In genomic region chr10:95264227-95265051, GRCh38 we compare ENCODE assay signal across 14 cellular contexts. TPM values are rescaled to one million over a fixed set of nuclear protein-coding genes. Genes with fewer than 3 reads are reported as not detected.
DNase-seq lines count a peak whose midpoint lies in the region; ATAC-seq, FAIRE-seq and TF ChIP-seq lines count a peak whose summit lies in the region.
"Had no signal": no experiment of that assay in that cellular context is flagged by ENCODE, and none has a peak within 500 bp of the region (broad histone marks: within the 10 kb centered on the region; RNA-seq: fewer than 3 reads in every experiment).

No MANE protein-coding gene starts in this region.

- peaks cover 16% of the 10 kb centered on the region for H3K36me3 Mint-ChIP-seq in Calu3 (ENCODE audit: insufficient read depth, unreplicated experiment)
- H3K36me3 Mint-ChIP-seq in neural progenitor cell = no peaks in the 10 kb centered on the region
- no peaks in the 10 kb centered on the region for H3K36me3 Mint-ChIP-seq in naive thymus-derived CD8-positive, alpha-beta T cell
- H3K36me3 Mint-ChIP-seq: brain had no signal

- peaks cover 16% of the 10 kb centered on the region for H3F3A ChIP-seq in neural progenitor cell (ENCODE audit: low read depth)

- peak overlapping the region; percentile 11 for H3K4me2 ChIP-seq in hepatocyte
- H3K4me2 ChIP-seq in neural progenitor cell = peak overlapping the region; percentile 54
- H3K4me2 ChIP-seq: BLaER1 treated with 17β-estradiol and CSF1 and Interleukin-3, amounts not matched to agents 10 nM and 100 nM had no signal

- no peak overlapping the region for H3K4me3 Mint-ChIP-seq in Calu3 (ENCODE audit: low read depth, unreplicated experiment)
- no peak overlapping the region for H3K4me3 Mint-ChIP-seq in neural progenitor cell
- H3K4me3 Mint-ChIP-seq in naive thymus-derived CD8-positive, alpha-beta T cell = no peak overlapping the region
- H3K4me3 Mint-ChIP-seq: activated T-helper 17 cell treated with anti-CD3 and anti-CD28 coated beads, Interleukin-2, amount 50 U/mL, for 72 hours; brain had no signal

- no peaks in the 10 kb centered on the region for H3K9me2 ChIP-seq in hepatocyte (replicated peaks; ENCODE audit: insufficient read depth)

- no peaks in the 10 kb centered on the region for H3K27me3 ChIP-seq in hepatocyte
- no peaks in the 10 kb centered on the region for H3K27me3 ChIP-seq in neural progenitor cell
- H3K27me3 ChIP-seq: BLaER1 treated with 17β-estradiol and CSF1 and Interleukin-3, amounts not matched to agents 10 nM and 100 nM had no signal

- BruUV-seq in Calu3 (replicated peaks; lab: Mats Ljungman, UMichigan) = no TSS peak

- H3K9me3 ChIP-seq in hepatocyte (ENCODE audit: low read depth) = no peaks in the 10 kb centered on the region
- no peaks in the 10 kb centered on the region for H3K9me3 ChIP-seq in neural progenitor cell (ENCODE audit: low read depth)

- H3K27ac ChIP-seq in hepatocyte (peak overlapping the region; percentile 94), neural progenitor cell (no peak overlapping the region)

- H3K9me3 Mint-ChIP-seq in Calu3 (ENCODE audit: low read depth, unreplicated experiment) (no peaks in the 10 kb centered on the region), neural progenitor cell (no peaks in the 10 kb centered on the region)
- no peaks in the 10 kb centered on the region for H3K9me3 Mint-ChIP-seq in naive thymus-derived CD8-positive, alpha-beta T cell
- H3K9me3 Mint-ChIP-seq: activated T-helper 17 cell treated with anti-CD3 and anti-CD28 coated beads, Interleukin-2, amount 50 U/mL, for 72 hours; brain had no signal

- CTCF ChIA-PET in Calu3 (lab: Charles Lee) = interaction anchor here (0.6 to 2.0 kb wide), 6 partner anchors 18 to 1803 kb away, joined by 3 to 12 read pairs (median 8); partner anchors contain the start of gene PDLIM1

- no peak overlapping the region for H3K9ac ChIP-seq in neural progenitor cell
- H3K9ac ChIP-seq: BLaER1 treated with 17β-estradiol and CSF1 and Interleukin-3, amounts not matched to agents 10 nM and 100 nM had no signal

- H3K36me3 ChIP-seq in hepatocyte (replicated peaks; ENCODE audit: insufficient read depth, low read depth) (no peaks in the 10 kb centered on the region), neural progenitor cell (no peaks in the 10 kb centered on the region)

- no peaks in the 10 kb centered on the region for H3K27me3 Mint-ChIP-seq in Calu3 (ENCODE audit: unreplicated experiment)
- H3K27me3 Mint-ChIP-seq in neural progenitor cell (ENCODE audit: insufficient read depth, low read depth) = peaks cover 5% of the 10 kb centered on the region
- H3K27me3 Mint-ChIP-seq in naive thymus-derived CD8-positive, alpha-beta T cell = peaks cover 0 to 9% (median 4%) of the 10 kb centered on the region in 5 donors

- H3K4me3 ChIP-seq in hepatocyte = no peak overlapping the region
- no peak overlapping the region for H3K4me3 ChIP-seq in neural progenitor cell
- H3K4me3 ChIP-seq: BLaER1 treated with 17β-estradiol and CSF1 and Interleukin-3, amounts not matched to agents 10 nM and 100 nM had no signal

- no peak for TF ChIP-seq CTCF in Calu3 (IDR thresholded peaks at IDR 0.05; ENCODE audit: unreplicated experiment)
- TF ChIP-seq CTCF in hepatocyte (IDR thresholded peaks at IDR 0.05; ENCODE audit: poor library complexity) = no peak
- TF ChIP-seq CTCF in neural progenitor cell (IDR thresholded peaks at IDR 0.05) = no peak

- WGBS in hepatocyte (ENCODE audit: low lambda C conversion rate, missing lambda C conversion rate) = 33% methylated on average over 6 of the region's 6 CpGs

- no peaks in the 10 kb centered on the region for H4K20me1 ChIP-seq in hepatocyte (ENCODE audit: insufficient read depth, poor library complexity, severe bottlenecking)
- no peaks in the 10 kb centered on the region for H4K20me1 ChIP-seq in neural progenitor cell (ENCODE audit: low read depth)

- no peak overlapping the region for H2AFZ ChIP-seq in hepatocyte
- no peak overlapping the region for H2AFZ ChIP-seq in neural progenitor cell (replicated peaks)

- peaks cover 53% of the 10 kb centered on the region for H3K4me1 ChIP-seq in hepatocyte (ENCODE audit: insufficient read depth)
- H3K4me1 ChIP-seq in neural progenitor cell = peaks cover 26% of the 10 kb centered on the region

- H3K27ac Mint-ChIP-seq in Calu3 (ENCODE audit: unreplicated experiment) (peak overlapping the region; percentile 3), neural progenitor cell (peak overlapping the region; percentile 61)
- peak overlapping the region in 1 of 10 donors; percentile 35 for H3K27ac Mint-ChIP-seq in naive thymus-derived CD8-positive, alpha-beta T cell
- H3K27ac Mint-ChIP-seq: activated T-helper 17 cell treated with anti-CD3 and anti-CD28 coated beads, Interleukin-2, amount 50 U/mL, for 72 hours had no signal

- intact Hi-C loops in Calu3 (cut with micrococcal nuclease; ENCODE audit: unreplicated experiment) = no loop called here

- peak; percentile 34 for DNase-seq in Calu3
- peak; percentile 71 for DNase-seq in NCI-H146 (lab: John Stamatoyannopoulos, UW)
- DNase-seq in hepatocyte (ENCODE audit: low spot score) = no peak
- DNase-seq in neural progenitor cell (ENCODE audit: low spot score) = peak; percentile 42
- no peak for DNase-seq in mucosa of gallbladder (ENCODE audit: low spot score)
- no peak for DNase-seq in naive thymus-derived CD8-positive, alpha-beta T cell
- no peak for DNase-seq in frontal cortex (ENCODE audit: low spot score in 2 of 2)
- DNase-seq: activated CD4-positive, alpha-beta T cell treated with anti-CD3 and anti-CD28 coated beads for 4 hours; NCI-H1105 treated with DMSO at 0.1 percent for 48 hours had no signal

- H3K4me1 Mint-ChIP-seq in Calu3 (ENCODE audit: low read depth, unreplicated experiment) (peaks cover 58% of the 10 kb centered on the region), neural progenitor cell (peaks cover 40% of the 10 kb centered on the region)
- peaks cover 0 to 15% (median 0%) of the 10 kb centered on the region in 4 donors for H3K4me1 Mint-ChIP-seq in naive thymus-derived CD8-positive, alpha-beta T cell
- H3K4me1 Mint-ChIP-seq: activated T-helper 17 cell treated with anti-CD3 and anti-CD28 coated beads, Interleukin-2, amount 50 U/mL, for 72 hours had no signal

- H3K79me2 ChIP-seq in hepatocyte = peaks cover 10% of the 10 kb centered on the region
- no peaks in the 10 kb centered on the region for H3K79me2 ChIP-seq in neural progenitor cell (ENCODE audit: low read depth)

- POLR2A ChIA-PET in naive thymus-derived CD8-positive, alpha-beta T cell (lab: Charles Lee) = no interaction called here

- FAIRE-seq in frontal cortex (lab: Jason Lieb, UNC) = no peak
- FAIRE-seq: endothelial cell of umbilical vein had no signal

- no peak for ATAC-seq in naive thymus-derived CD8-positive, alpha-beta T cell
- no peak for ATAC-seq in GM21619 (IDR thresholded peaks at IDR 0.05; ENCODE audit: unreplicated experiment)
- ATAC-seq: activated T-helper 17 cell treated with anti-CD3 and anti-CD28 coated beads, Interleukin-2, amount 50 U/mL, for 72 hours had no signal

RNA-seq across cellular contexts. Expression of gene PDLIM1, which starts 26.4 kb away (rescaled TPM):
- total RNA-seq in Calu3 (2022) (49.7 and 50.2 TPM in 2 replicates), hepatocyte (58.2 and 61.0 TPM in 2 replicates), neural progenitor cell (ENCODE audit: low replicate concordance) (4.6 and 7.9 TPM in 2 replicates), mucosa of gallbladder (114 TPM), frontal cortex (2.4 TPM)
- 176 TPM in 2 replicates for polyA plus RNA-seq in hepatocyte
- 1 to 10 TPM; 4.5 TPM for total RNA-seq in naive thymus-derived CD8-positive, alpha-beta T cell
- 10 to 100 TPM in 1 of 3 donors, 1 to 10 TPM in 1, under 1 TPM in 1; 0.48 to 15.2 (median 1.1) TPM for polyA plus RNA-seq in naive thymus-derived CD8-positive, alpha-beta T cell

Comparison
In these comparisons a context has a peak if more than half of its experiments do, and no peak if none do; other contexts are left out.
1. DNase-seq: peak in Calu3 (single experiment), NCI-H146 (single experiment) and neural progenitor cell (single experiment); none in hepatocyte (single experiment), mucosa of gallbladder (single experiment), naive thymus-derived CD8-positive, alpha-beta T cell (0 of 10) and frontal cortex (0 of 2).